19 cellular contexts compared by ENCODE assay signal in genomic region chr22:19218541-19219233, GRCh38. TPM values are rescaled to one million over a fixed set of nuclear protein-coding genes. Genes with fewer than 3 reads are reported as not detected.
DNase-seq lines count a peak whose midpoint lies in the region; ATAC-seq, FAIRE-seq and TF ChIP-seq lines count a peak whose summit lies in the region.
"Had no signal": no experiment of that assay in that cellular context is flagged by ENCODE, and none has a peak within 500 bp of the region (broad histone marks: within the 10 kb centered on the region; RNA-seq: fewer than 3 reads in every experiment).

No MANE protein-coding gene starts in this region.

- intact Hi-C loops in K562 (cut with micrococcal nuclease): loop anchor here (1.0 to 5.0 kb wide), 8 partner anchors 39 to 412 kb away; partner anchors contain the start of genes C22orf39, CLTCL1 and ESS2

- H3K9me3 ChIP-seq in BLaER1: no peaks in the 10 kb centered on the region
- H3K9me3 ChIP-seq in HUES64 (ENCODE audit: insufficient read depth, low read depth, low read length): no peaks in the 10 kb centered on the region
- H3K9me3 ChIP-seq in K562 (replicated peaks; ENCODE audit: control insufficient read depth, insufficient read depth, low read depth, low read length): no peaks in the 10 kb centered on the region
- H3K9me3 ChIP-seq: esophagus squamous epithelium, tibial nerve had no signal

- H3K4me1 ChIP-seq in BLaER1 (peaks cover 31% of the 10 kb centered on the region), HUES64 (ENCODE audit: insufficient read depth, low read length) (peaks cover 25% of the 10 kb centered on the region), K562 (replicated peaks in 1 of 2; ENCODE audit: control insufficient read depth in 2 of 2, insufficient read depth in 2 of 2, low read length in 2 of 2) (peaks cover 9 to 13% of the 10 kb centered on the region in 2 experiments)
- H3K4me1 ChIP-seq: esophagus squamous epithelium had no signal

- peaks cover 59% of the 10 kb centered on the region for H3K36me3 ChIP-seq in BLaER1
- H3K36me3 ChIP-seq in HUES64 (ENCODE audit: insufficient read depth, low read length): peaks cover 49% of the 10 kb centered on the region
- no peaks in the 10 kb centered on the region for H3K36me3 ChIP-seq in K562 (ENCODE audit: control insufficient read depth, insufficient read depth, low read length)

- no peaks in the 10 kb centered on the region for H3K9me3 Mint-ChIP-seq in T-cell
- H3K9me3 Mint-ChIP-seq: activated naive CD4-positive, alpha-beta T cell treated with anti-CD3 and anti-CD28 coated beads, Interleukin-2, amount 50 U/mL, for 24 hours; activated T-cell treated with anti-CD3 and anti-CD28 coated beads, Interleukin-2, amount 50 U/mL, for 72 hours; stimulated activated naive CD8-positive, alpha-beta T cell treated with anti-CD3 and anti-CD28 coated beads, Interleukin-15, Interleukin-2, amounts not matched to agents 100 ng/mL and 50 ng/mL, for 24 hours had no signal

- H4K20me1 ChIP-seq in BLaER1 (no peaks in the 10 kb centered on the region), K562 (replicated peaks; ENCODE audit: control insufficient read depth, insufficient read depth, low read length) (no peaks in the 10 kb centered on the region)

- H3K27me3 Mint-ChIP-seq in T-cell: peaks cover 4 to 7% of the 10 kb centered on the region in 2 donors
- H3K27me3 Mint-ChIP-seq: activated naive CD4-positive, alpha-beta T cell treated with anti-CD3 and anti-CD28 coated beads, Interleukin-2, amount 50 U/mL, for 24 hours; stimulated activated naive CD8-positive, alpha-beta T cell treated with anti-CD3 and anti-CD28 coated beads, Interleukin-15, Interleukin-2, amounts not matched to agents 100 ng/mL and 50 ng/mL, for 24 hours had no signal

- no peaks in the 10 kb centered on the region for H3K79me2 ChIP-seq in K562 (ENCODE audit: control insufficient read depth, insufficient read depth, low read length)

- ATAC-seq in K562: peak; percentile 57
- ATAC-seq in HG02763 (IDR thresholded peaks at IDR 0.05; ENCODE audit: unreplicated experiment): no peak
- no peak for ATAC-seq in T-cell (replicated peaks in 1 of 4)

- H3K4me2 ChIP-seq in BLaER1: peak overlapping the region; percentile 43
- H3K4me2 ChIP-seq in K562 (ENCODE audit: insufficient read depth, low read length): peak overlapping the region; percentile 5; the same call in 1 of the 2 replicates

- CTCF ChIA-PET in K562 (lab: Yijun Ruan, JAX; ENCODE audit: low intra/inter-chr PET ratio): interaction anchor here (0.8 to 1.3 kb wide), 2 partner anchors 259 to 411 kb away, joined by 4 to 6 read pairs; no protein-coding TSS in a partner anchor
- CTCF ChIA-PET in T-cell (lab: Charles Lee): no interaction called here

- no peaks in the 10 kb centered on the region for H3K36me3 Mint-ChIP-seq in T-cell
- H3K36me3 Mint-ChIP-seq: activated naive CD4-positive, alpha-beta T cell treated with anti-CD3 and anti-CD28 coated beads, Interleukin-2, amount 50 U/mL, for 24 hours had no signal

- TF ChIP-seq CTCF in K562 (IDR thresholded peaks at IDR 0.05 in 2 of 3, conservative IDR thresholded peaks at IDR 0.05 in 1 of 3; ENCODE audit: insufficient read depth in 2 of 3, low read depth in 1 of 3, low read length in 3 of 3): no peak

- no peak for FAIRE-seq in K562 (lab: Jason Lieb, UNC)
- FAIRE-seq: astrocyte, HTR-8/SVneo had no signal

- in situ Hi-C loops in K562 (cut with MboI): no loop called here

- no TSS peak for BruUV-seq in K562 (replicated peaks; lab: Mats Ljungman, UMichigan)

- no peak for TF ChIP-seq RAD21 in K562 (CRISPR knock-in tag; conservative IDR thresholded peaks at IDR 0.05 in 1 of 2, IDR thresholded peaks at IDR 0.05 in 1 of 2)

- H3K4me3 ChIP-seq in BLaER1 (no peak overlapping the region), HUES64 (ENCODE audit: low read length) (no peak overlapping the region), K562 (no peak overlapping the region)
- H3K4me3 ChIP-seq: esophagus squamous epithelium, tibial nerve had no signal

- H3K27me3 ChIP-seq in BLaER1 (no peaks in the 10 kb centered on the region), HUES64 (ENCODE audit: insufficient read depth, low read length) (no peaks in the 10 kb centered on the region), K562 (ENCODE audit: control insufficient read depth in 2 of 2, insufficient read depth in 2 of 2, low read length in 2 of 2) (peaks cover 14 to 17% of the 10 kb centered on the region in 2 experiments; a peak in 4 of 5 replicates)
- H3K27me3 ChIP-seq: esophagus squamous epithelium, tibial nerve had no signal

- no peak for TF ChIP-seq POLR2A in K562 (conservative IDR thresholded peaks at IDR 0.05)

- H3K27ac ChIP-seq in BLaER1 (peak overlapping the region; percentile 50; the same call in 1 of the 2 replicates), HUES64 (ENCODE audit: low read depth, low read length) (peak overlapping the region; percentile 5; the same call in 1 of the 2 replicates), K562 (ENCODE audit: extremely low read depth, low read depth, low read length) (peak overlapping the region; percentile 3; the same call in 1 of the 3 replicates)
- H3K27ac ChIP-seq: esophagus squamous epithelium, tibial nerve had no signal

- H3K9ac ChIP-seq in BLaER1 (no peak overlapping the region), HUES64 (ENCODE audit: low read depth, low read length) (no peak overlapping the region), K562 (ENCODE audit: insufficient read depth in 1 of 2, low read depth in 2 of 2, low read length in 2 of 2) (peak overlapping the region; percentile 0 to 2; a peak in 1 of 4 replicates)

- H3K27ac Mint-ChIP-seq in T-cell: no peak overlapping the region
- H3K27ac Mint-ChIP-seq: activated naive CD4-positive, alpha-beta T cell treated with anti-CD3 and anti-CD28 coated beads, Interleukin-2, amount 50 U/mL, for 24 hours; stimulated activated naive CD8-positive, alpha-beta T cell treated with anti-CD3 and anti-CD28 coated beads, Interleukin-15, Interleukin-2, amounts not matched to agents 100 ng/mL and 50 ng/mL, for 24 hours had no signal

- peaks cover 5 to 7% (median 7%) of the 10 kb centered on the region in 3 donors for H3K4me1 Mint-ChIP-seq in T-cell

- WGBS in HUES64: 83% methylated on average over 4 of the region's 5 CpGs
- WGBS in K562 (ENCODE audit: insufficient coverage, low coverage, missing lambda C conversion rate): 51% methylated on average over 5 of the region's 5 CpGs

- no peak overlapping the region for H3K4me3 Mint-ChIP-seq in T-cell
- H3K4me3 Mint-ChIP-seq: activated naive CD4-positive, alpha-beta T cell treated with anti-CD3 and anti-CD28 coated beads, Interleukin-2, amount 50 U/mL, for 24 hours; activated T-cell treated with anti-CD3 and anti-CD28 coated beads, Interleukin-2, amount 50 U/mL, for 72 hours; stimulated activated naive CD8-positive, alpha-beta T cell treated with anti-CD3 and anti-CD28 coated beads, Interleukin-15, Interleukin-2, amounts not matched to agents 100 ng/mL and 50 ng/mL, for 24 hours had no signal

- peak overlapping the region; percentile 79 for H2AFZ ChIP-seq in K562 (ENCODE audit: low read depth, low read length)

- DNase-seq in K562 (ENCODE audit: extremely low read depth in 1 of 4, low spot score in 3 of 4): peak in 1 of 4 experiments; percentile 47
- DNase-seq in myocyte (ENCODE audit: low read depth): peak; percentile 43
- DNase-seq in T-cell: no peak
- DNase-seq in GM19240 (ENCODE audit: insufficient read length, low spot score): no peak
- DNase-seq in NCI-H1048 (lab: John Stamatoyannopoulos, UW): no peak
- DNase-seq: effector memory CD4-positive, alpha-beta T cell; EL; esophagus squamous epithelium; NCI-H446 treated with DMSO at 0.1 percent for 48 hours; occipital lobe had no signal

- no peak for TF ChIP-seq EP300 in K562 (IDR thresholded peaks at IDR 0.05; ENCODE audit: low read length)

- H3K9me1 ChIP-seq in K562 (ENCODE audit: control insufficient read depth, insufficient read depth, low read length): peaks cover 5% of the 10 kb centered on the region

- POLR2A ChIA-PET in K562 (lab: Yijun Ruan, JAX) (interaction anchor here (0.6 to 8.7 kb wide), 16 partner anchors 13 to 1698 kb away, joined by 3 to 123 read pairs (median 4); partner anchors contain the start of gene CRKL), T-cell (lab: Charles Lee) (interaction anchor here in 1 of 2 donors (0.5 kb wide), 1 partner anchor 29 kb away, joined by 3 read pairs; no protein-coding TSS in a partner anchor)

TF ChIP-seq in K562, 482 proteins besides CTCF, POLR2A, EP300 and RAD21 (continues in another document):
- TF ChIP-seq MCM3 (IDR thresholded peaks at IDR 0.05): no peak
- peak in 1 of 2 experiments; percentile 39 for TF ChIP-seq E2F6 (IDR thresholded peaks at IDR 0.05; ENCODE audit: borderline replicate concordance in 1 of 2, extremely low read depth in 1 of 2, insufficient read depth in 1 of 2, insufficient read length in 1 of 2, low read depth in 1 of 2, low read length in 1 of 2, poor library complexity in 1 of 2, severe bottlenecking in 1 of 2)

RNA-seq across cellular contexts. Expression of gene SLC25A1, which starts 40.2 kb away (rescaled TPM):
- 115 TPM for polyA plus RNA-seq in HUES64 (2013, experiment 1 of 2)
- 128 TPM for polyA plus RNA-seq in HUES64 (2013, experiment 2 of 2)
- 34.4 and 107 TPM in 2 replicates for total RNA-seq in K562 (2011; cell fraction: chromatin; rRNA removed; ENCODE audit: low replicate concordance)
- 114 and 122 TPM in 2 replicates for total RNA-seq in K562 (2011; cell fraction: nucleolus; rRNA removed)
- total RNA-seq in K562 (2011; cell fraction: nucleoplasm; rRNA removed): 76.8 and 81.5 TPM in 2 replicates
- total RNA-seq in K562 (2014; rRNA removed) (329 and 469 TPM in 2 replicates), K562 (2014; rRNA removed; fragmentation: Illumina TruSeq; extraction: Trizol) (54.3 and 89.6 TPM in 2 replicates), K562 (2015; rRNA removed; fragmentation: Illumina TruSeq; extraction: Trizol) (109 and 119 TPM in 2 replicates), K562 (2021) (399 and 408 TPM in 2 replicates), myocyte (34.1 and 36.2 TPM in 2 replicates), T-cell (10 to 100 TPM; 24.1 to 52.9 (median 45.7) TPM)
- polyA plus RNA-seq in K562 (2011; rRNA removed) (110 and 216 TPM in 2 replicates), K562 (2014; fragmentation: Illumina TruSeq; extraction: Trizol) (183 and 239 TPM in 2 replicates), K562 (2014; fragmentation: Nextera tagmentation; extraction: Ambion mirVana) (10 to 100 TPM; 11.0 to 23.7 TPM), K562 (2014; rRNA removed) (248 and 262 TPM in 2 replicates)
- polyA plus RNA-seq in K562 (2011; cell fraction: cytosol; rRNA removed): 329 and 368 TPM in 2 replicates
- 294 and 343 TPM in 2 replicates for polyA plus RNA-seq in K562 (2011; cell fraction: nucleus; rRNA removed)
- 272 and 330 TPM in 2 replicates for polyA plus RNA-seq in K562 (2012)
- 64.7 and 77.1 TPM in 2 replicates for polyA minus RNA-seq in K562 (2011; rRNA and poly(A)+ RNA removed)
- polyA minus RNA-seq in K562 (2011; cell fraction: cytosol; rRNA and poly(A)+ RNA removed): 103 and 287 TPM in 2 replicates
- polyA minus RNA-seq in K562 (2011; cell fraction: nucleus; rRNA and poly(A)+ RNA removed): 46.3 and 88.1 TPM in 2 replicates
- 39.1 TPM for polyA plus RNA-seq in myocyte (2012)

Comparison
In these comparisons a context has a peak if more than half of its experiments do, and no peak if none do; other contexts are left out.
1. H3K9ac ChIP-seq: peak in K562 (2 of 2); none in BLaER1 (single experiment) and HUES64 (single experiment).
2. Peak in every context shown above with its lines, with median percentiles within 50 percentile points of each other: H3K27ac ChIP-seq.